ENCODE assay signal across 1 cellular context in genomic region chr15:75453703-75454470, GRCh38.
TF ChIP-seq lines count a peak whose summit lies in the region.

No MANE protein-coding gene starts in this region.

TF ChIP-seq in HepG2, 621 proteins besides CTCF, POLR2A, EP300 and RAD21 (continued from another document and continues in another):
- TF ChIP-seq HBP1 (CRISPR knock-in tag; IDR thresholded peaks at IDR 0.05; ENCODE audit: low read depth) (no peak), ZSCAN31 (CRISPR knock-in tag; IDR thresholded peaks at IDR 0.05; ENCODE audit: low read depth) (no peak; the same call in 1 of the 2 replicates), KDM2A (CRISPR knock-in tag; IDR thresholded peaks at IDR 0.05; ENCODE audit: borderline replicate concordance, low read depth) (peak; percentile 82; the same call in 1 of the 2 replicates), ZKSCAN5 (CRISPR knock-in tag; IDR thresholded peaks at IDR 0.05) (no peak), TP53 (CRISPR knock-in tag; conservative IDR thresholded peaks at IDR 0.05) (no peak), PCBP1 (IDR thresholded peaks at IDR 0.05; ENCODE audit: borderline replicate concordance, low read depth, low read length) (no peak), MTERF4 (CRISPR knock-in tag; IDR thresholded peaks at IDR 0.05) (0 out of 2 replicates have a peak, but pooled peaks have one; percentile 61), RNF219 (CRISPR knock-in tag; IDR thresholded peaks at IDR 0.05) (no peak), ZFY (CRISPR knock-in tag; IDR thresholded peaks at IDR 0.05) (peak; percentile 77), SMARCC2 (IDR thresholded peaks at IDR 0.05) (no peak), HDAC1 (CRISPR knock-in tag; IDR thresholded peaks at IDR 0.05) (peak; percentile 88), PHF20 (CRISPR knock-in tag; IDR thresholded peaks at IDR 0.05) (0 out of 2 replicates have a peak, but pooled peaks have one; percentile 30), SNRNP70 (IDR thresholded peaks at IDR 0.05; ENCODE audit: low read depth, low read length) (no peak), MAZ (IDR thresholded peaks at IDR 0.05; ENCODE audit: borderline replicate concordance, low read depth, low read length) (peak; percentile 74; the same call in 1 of the 2 replicates), MAZ (CRISPR knock-in tag; IDR thresholded peaks at IDR 0.05; ENCODE audit: low read depth) (peak; percentile 63; the same call in 1 of the 2 replicates), ZNF296 (CRISPR knock-in tag; conservative IDR thresholded peaks at IDR 0.05) (no peak), GABPA (IDR thresholded peaks at IDR 0.05; ENCODE audit: low read depth, low read length) (no peak), GABPA (CRISPR knock-in tag; IDR thresholded peaks at IDR 0.05; ENCODE audit: low read depth) (peak; percentile 90), DNMT1 (CRISPR knock-in tag; IDR thresholded peaks at IDR 0.05) (no peak), MAFK (conservative IDR thresholded peaks at IDR 0.05 in 1 of 2, IDR thresholded peaks at IDR 0.05 in 1 of 2; ENCODE audit: low read length in 2 of 2) (no peak), RXRA (CRISPR knock-in tag; IDR thresholded peaks at IDR 0.05) (peak; percentile 68), MAX (IDR thresholded peaks at IDR 0.05) (no peak), PHF5A (CRISPR knock-in tag; IDR thresholded peaks at IDR 0.05; ENCODE audit: low read depth, unreplicated experiment) (no peak), ELF4 (CRISPR knock-in tag; IDR thresholded peaks at IDR 0.05; ENCODE audit: borderline replicate concordance) (no peak; the same call in 1 of the 2 replicates), FLYWCH1 (CRISPR knock-in tag; IDR thresholded peaks at IDR 0.05) (no peak), HOXD1 (CRISPR knock-in tag; IDR thresholded peaks at IDR 0.05) (0 out of 2 replicates have a peak, but pooled peaks have one; percentile 50), SP1 (IDR thresholded peaks at IDR 0.05) (peak; percentile 35; the same call in 1 of the 2 replicates), SP1 (CRISPR knock-in tag; IDR thresholded peaks at IDR 0.05) (peak; percentile 85), SKI (IDR thresholded peaks at IDR 0.05; ENCODE audit: partially characterized antibody) (peak; percentile 83), ZGPAT (CRISPR knock-in tag; IDR thresholded peaks at IDR 0.05) (peak; percentile 80), PRDM10 (CRISPR knock-in tag; IDR thresholded peaks at IDR 0.05; ENCODE audit: low read depth) (peak; percentile 76; the same call in 1 of the 2 replicates), ISL2 (CRISPR knock-in tag; IDR thresholded peaks at IDR 0.05) (peak; percentile 55; the same call in 1 of the 2 replicates), ZBTB21 (CRISPR knock-in tag; IDR thresholded peaks at IDR 0.05) (no peak), ZBTB38 (CRISPR knock-in tag; IDR thresholded peaks at IDR 0.05) (no peak; the same call in 1 of the 2 replicates), TARDBP (CRISPR knock-in tag; IDR thresholded peaks at IDR 0.05) (peak; percentile 85), DNMT3B (CRISPR knock-in tag; conservative IDR thresholded peaks at IDR 0.05) (no peak), ZNF691 (CRISPR knock-in tag; IDR thresholded peaks at IDR 0.05; ENCODE audit: borderline replicate concordance, low read depth) (no peak; the same call in 1 of the 2 replicates), ZNF773 (CRISPR knock-in tag; IDR thresholded peaks at IDR 0.05; ENCODE audit: borderline replicate concordance) (no peak), E2F2 (CRISPR knock-in tag; IDR thresholded peaks at IDR 0.05; ENCODE audit: borderline replicate concordance) (no peak), THAP11 (CRISPR knock-in tag; IDR thresholded peaks at IDR 0.05) (peak; percentile 85), POGZ (CRISPR knock-in tag; IDR thresholded peaks at IDR 0.05) (no peak; the same call in 1 of the 2 replicates), ZNF337 (CRISPR knock-in tag; IDR thresholded peaks at IDR 0.05; ENCODE audit: borderline replicate concordance, low read depth) (no peak), ZNF205 (CRISPR knock-in tag; IDR thresholded peaks at IDR 0.05) (no peak; the same call in 1 of the 2 replicates), STAG1 (CRISPR knock-in tag; IDR thresholded peaks at IDR 0.05) (no peak), ZNF672 (CRISPR knock-in tag; IDR thresholded peaks at IDR 0.05) (no peak), IRX3 (CRISPR knock-in tag; IDR thresholded peaks at IDR 0.05; ENCODE audit: borderline replicate concordance, low read depth) (0 out of 2 replicates have a peak, but pooled peaks have one; percentile 77), EEA1 (CRISPR knock-in tag; IDR thresholded peaks at IDR 0.05; ENCODE audit: borderline replicate concordance) (peak; percentile 44; the same call in 1 of the 2 replicates)
- TF ChIP-seq, protein P1, sequence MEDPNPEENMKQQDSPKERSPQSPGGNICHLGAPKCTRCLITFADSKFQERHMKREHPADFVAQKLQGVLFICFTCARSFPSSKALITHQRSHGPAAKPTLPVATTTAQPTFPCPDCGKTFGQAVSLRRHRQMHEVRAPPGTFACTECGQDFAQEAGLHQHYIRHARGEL (CRISPR knock-in tag; IDR thresholded peaks at IDR 0.05), result no peak
- TF ChIP-seq, protein P2, sequence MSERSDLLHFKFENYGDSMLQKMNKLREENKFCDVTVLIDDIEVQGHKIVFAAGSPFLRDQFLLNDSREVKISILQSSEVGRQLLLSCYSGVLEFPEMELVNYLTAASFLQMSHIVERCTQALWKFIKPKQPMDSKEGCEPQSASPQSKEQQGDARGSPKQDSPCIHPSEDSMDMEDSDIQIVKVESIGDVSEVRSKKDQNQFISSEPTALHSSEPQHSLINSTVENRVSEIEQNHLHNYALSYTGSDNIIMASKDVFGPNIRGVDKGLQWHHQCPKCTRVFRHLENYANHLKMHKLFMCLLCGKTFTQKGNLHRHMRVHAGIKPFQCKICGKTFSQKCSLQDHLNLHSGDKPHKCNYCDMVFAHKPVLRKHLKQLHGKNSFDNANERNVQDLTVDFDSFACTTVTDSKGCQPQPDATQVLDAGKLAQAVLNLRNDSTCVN (CRISPR knock-in tag; IDR thresholded peaks at IDR 0.05; ENCODE audit: borderline replicate concordance), result 0 out of 2 replicates have a peak, but pooled peaks have one; percentile 36
- TF ChIP-seq, protein P3, sequence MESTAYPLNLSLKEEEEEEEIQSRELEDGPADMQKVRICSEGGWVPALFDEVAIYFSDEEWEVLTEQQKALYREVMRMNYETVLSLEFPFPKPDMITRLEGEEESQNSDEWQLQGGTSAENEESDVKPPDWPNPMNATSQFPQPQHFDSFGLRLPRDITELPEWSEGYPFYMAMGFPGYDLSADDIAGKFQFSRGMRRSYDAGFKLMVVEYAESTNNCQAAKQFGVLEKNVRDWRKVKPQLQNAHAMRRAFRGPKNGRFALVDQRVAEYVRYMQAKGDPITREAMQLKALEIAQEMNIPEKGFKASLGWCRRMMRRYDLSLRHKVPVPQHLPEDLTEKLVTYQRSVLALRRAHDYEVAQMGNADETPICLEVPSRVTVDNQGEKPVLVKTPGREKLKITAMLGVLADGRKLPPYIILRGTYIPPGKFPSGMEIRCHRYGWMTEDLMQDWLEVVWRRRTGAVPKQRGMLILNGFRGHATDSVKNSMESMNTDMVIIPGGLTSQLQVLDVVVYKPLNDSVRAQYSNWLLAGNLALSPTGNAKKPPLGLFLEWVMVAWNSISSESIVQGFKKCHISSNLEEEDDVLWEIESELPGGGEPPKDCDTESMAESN (CRISPR knock-in tag; conservative IDR thresholded peaks at IDR 0.05), result peak; percentile 56; the same call in 1 of the 2 replicates
